8 cellular contexts compared by ENCODE assay signal in genomic region chr9:95317119-95317892, GRCh38. TPM values are rescaled to one million over a fixed set of nuclear protein-coding genes. Genes with fewer than 3 reads are reported as not detected.
DNase-seq lines count a peak whose midpoint lies in the region; ATAC-seq lines count a peak whose summit lies in the region.

Gene FANCC, minus strand, starts transcription at chr9:95317709. Its CDS starts 68,418 bp downstream, at chr9:95249291.

- H3K4me3 ChIP-seq in effector memory CD4-positive, alpha-beta T cell (ENCODE audit: insufficient read depth, low read depth, low read length, poor library complexity, severe bottlenecking): peak within 1 kb of the TSS; percentile 96

- H3K4me1 Mint-ChIP-seq in memory B cell: peaks cover 6% of the 10 kb centered on the region

- H3K36me3 ChIP-seq in effector memory CD4-positive, alpha-beta T cell (ENCODE audit: control insufficient read depth, insufficient read depth, low read length): no peaks in the 10 kb centered on the region

- ATAC-seq in GM19463 (IDR thresholded peaks at IDR 0.05; ENCODE audit: unreplicated experiment) (peak; percentile 66), memory B cell (ENCODE audit: low read depth) (peak; percentile 91)

- peak within 1 kb of the TSS; percentile 94 for H3K4me3 Mint-ChIP-seq in memory B cell

- H3K27ac Mint-ChIP-seq in memory B cell: peak within 1 kb of the TSS; percentile 94

- POLR2A ChIA-PET in activated CD8-positive, alpha-beta memory T cell treated with anti-CD3 and anti-CD28 coated beads for 36 hours (lab: Charles Lee): no interaction called here

- no peaks in the 10 kb centered on the region for H3K4me1 ChIP-seq in effector memory CD4-positive, alpha-beta T cell (ENCODE audit: control insufficient read depth, insufficient read depth, low read length, poor library complexity, severe bottlenecking)

- CTCF ChIA-PET in activated CD8-positive, alpha-beta memory T cell treated with anti-CD3 and anti-CD28 coated beads for 36 hours (lab: Charles Lee): no interaction called here

- peaks cover 3% of the 10 kb centered on the region for H3K27me3 Mint-ChIP-seq in memory B cell

- peaks cover 5% of the 10 kb centered on the region for H3K27me3 ChIP-seq in effector memory CD4-positive, alpha-beta T cell (replicated peaks; ENCODE audit: control insufficient read depth, insufficient read depth, low read length, poor library complexity, severe bottlenecking)

- no peaks in the 10 kb centered on the region for H3K36me3 Mint-ChIP-seq in memory B cell

- H3K9me3 ChIP-seq in effector memory CD4-positive, alpha-beta T cell (ENCODE audit: control insufficient read depth, low read length): no peaks in the 10 kb centered on the region

- peak; percentile 85 for DNase-seq in CMK (ENCODE audit: low read depth)
- peak; percentile 77 for DNase-seq in HS-27A (ENCODE audit: low read depth)
- DNase-seq in NOMO-1 (lab: John Stamatoyannopoulos, UW; ENCODE audit: unreplicated experiment in 2 of 2): peak; percentile 73 to 83
- DNase-seq in effector memory CD4-positive, alpha-beta T cell: peak; percentile 66 to 72 (median 71)
- DNase-seq in memory B cell (ENCODE audit: low spot score in 2 of 2): peak; percentile 80 to 85
- DNase-seq in stimulated activated CD8-positive, alpha-beta memory T cell treated with anti-CD3 and anti-CD28 coated beads, Interleukin-12 subunit alpha, Interleukin-12 subunit beta, amount 100 ng/mL, for 1 hour (ENCODE audit: low read depth): peak; percentile 79

- H3K27ac ChIP-seq in effector memory CD4-positive, alpha-beta T cell (ENCODE audit: insufficient read depth, low read length, poor library complexity, severe bottlenecking): peak within 1 kb of the TSS; percentile 65

- no peaks in the 10 kb centered on the region for H3K9me3 Mint-ChIP-seq in memory B cell

RNA-seq across cellular contexts. Expression of gene FANCC, which starts in this region (rescaled TPM):
- total RNA-seq in activated CD8-positive, alpha-beta memory T cell treated with anti-CD3 and anti-CD28 coated beads for 36 hours: 10 to 100 TPM; 16.2 to 20.5 TPM

Comparison
In these comparisons a context has a peak if more than half of its experiments do, and no peak if none do; other contexts are left out.
1. Peak in every context shown above with its lines: DNase-seq, ATAC-seq, H3K4me3 ChIP-seq and H3K27ac ChIP-seq.